Comparison of ENCODE assay signal across 8 cellular contexts in the genomic region with DNA sequence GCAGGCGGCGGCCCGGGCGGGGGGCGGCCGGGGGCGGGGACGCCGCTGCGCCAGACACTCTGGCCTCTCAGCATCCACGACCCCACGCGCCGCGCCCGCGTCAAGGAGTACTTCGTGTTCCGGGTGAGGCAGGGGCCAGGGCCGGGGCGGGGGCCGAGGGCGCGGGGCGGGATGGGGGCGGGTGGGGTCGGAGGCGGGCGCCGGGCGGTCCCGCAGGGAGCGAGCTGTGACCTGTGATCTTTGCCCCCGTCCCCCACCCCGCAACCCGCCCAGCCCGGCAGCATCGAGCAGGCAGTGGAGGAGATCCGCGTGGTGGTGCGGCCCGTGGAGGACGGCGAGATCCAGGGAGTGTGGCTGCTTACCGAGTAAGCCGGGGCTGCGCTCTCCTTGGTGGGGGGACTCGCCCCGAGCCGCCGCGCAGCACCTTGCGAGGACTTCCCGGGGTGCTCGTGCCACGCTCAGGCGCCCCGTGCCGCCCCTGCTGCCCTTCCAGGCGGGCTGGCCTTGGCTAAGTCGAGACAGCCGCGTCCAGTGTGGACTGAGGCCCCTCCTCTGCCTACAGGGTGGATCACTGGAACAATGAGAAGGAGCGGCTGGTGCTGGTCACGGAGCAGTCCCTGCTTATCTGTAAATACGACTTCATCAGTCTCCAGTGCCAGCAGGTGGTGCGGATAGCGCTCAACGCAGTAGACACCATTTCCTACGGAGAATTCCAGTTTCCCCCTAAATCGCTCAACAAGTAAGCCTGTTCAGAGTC. TPM values are rescaled to one million over a fixed set of nuclear protein-coding genes. Genes with fewer than 3 reads are reported as not detected.
DNase-seq lines count a peak whose midpoint lies in the region; ATAC-seq and TF ChIP-seq lines count a peak whose summit lies in the region.

No MANE protein-coding gene starts in this region.

- H3K9ac ChIP-seq in mammary epithelial cell (ENCODE audit: insufficient read depth, low read length), result no peak overlapping the region

- H2AFZ ChIP-seq in mammary epithelial cell (ENCODE audit: low read depth, low read length), result peak overlapping the region; percentile 58

- H3K79me2 ChIP-seq in mammary epithelial cell (ENCODE audit: insufficient read depth, low read length), result peaks cover 6% of the 10 kb centered on the region

- dilution Hi-C loops in mammary epithelial cell (cut with HindIII; ENCODE audit: low sequenced_read_pairs), result loop anchor here (5.0 kb wide), 2 partner anchors 117 to 147 kb away; a partner anchor contains a TSS

- H3K27me3 ChIP-seq in mammary epithelial cell (ENCODE audit: insufficient read depth, low read length) (no peaks in the 10 kb centered on the region), layer of hippocampus (ENCODE audit: control insufficient read depth, insufficient read depth, low read length) (no peaks in the 10 kb centered on the region)

- ATAC-seq in activated CD4-positive, CD25-positive, alpha-beta regulatory T cell treated with anti-CD3 and anti-CD28 coated beads, Interleukin-2, amount 50 U/mL, for 24 hours, result peak; percentile 12 to 21
- peak; percentile 17 for ATAC-seq in HG03064 (IDR thresholded peaks at IDR 0.05; ENCODE audit: low read depth, unreplicated experiment)
- no peak for ATAC-seq in stimulated activated naive CD8-positive, alpha-beta T cell treated with anti-CD3 and anti-CD28 coated beads, Interleukin-15, Interleukin-2, amounts not matched to agents 100 U/mL and 50 U/mL, for 24 hours

- peak overlapping the region; percentile 59 to 85 (median 71) for H3K4me3 ChIP-seq in mammary epithelial cell (replicated peaks in 1 of 3; ENCODE audit: insufficient read depth in 1 of 3, low read depth in 2 of 3, low read length in 3 of 3)

- CTCF ChIA-PET in mammary epithelial cell (lab: Charles Lee; ENCODE audit: low non-redundant PET), result no interaction called here

- no TSS peak for BruUV-seq in mammary epithelial cell (replicated peaks; lab: Mats Ljungman, UMichigan)

- H3K4me1 ChIP-seq in mammary epithelial cell (ENCODE audit: insufficient read depth, low read length), result peaks cover 18% of the 10 kb centered on the region

- no peak for DNase-seq in activated CD4-positive, CD25-positive, alpha-beta regulatory T cell treated with anti-CD3 and anti-CD28 coated beads, Interleukin-2, amount 50 U/mL, for 72 hours
- DNase-seq in RPMI7951 (ENCODE audit: low read depth) (peak; percentile 43), mammary epithelial cell (peak; percentile 46), HK-2 (ENCODE audit: unreplicated experiment) (no peak)
- peak; percentile 26 for DNase-seq in stimulated activated naive CD8-positive, alpha-beta T cell treated with anti-CD3 and anti-CD28 coated beads, Interleukin-15, Interleukin-2, amounts not matched to agents 100 U/mL and 50 U/mL, for 24 hours

- H3K36me3 ChIP-seq in mammary epithelial cell (ENCODE audit: insufficient read depth, low read length), result peaks cover 4% of the 10 kb centered on the region

- in situ Hi-C loops in mammary epithelial cell (cut with MboI; ENCODE audit: low sequenced_read_pairs in 2 of 2), result loop anchor here in 1 of 2 donors (10.0 kb wide), 3 partner anchors 89 to 171 kb away; a partner anchor contains a TSS

- no peaks in the 10 kb centered on the region for H4K20me1 ChIP-seq in mammary epithelial cell (ENCODE audit: insufficient read depth, low read length)

- H3K27ac ChIP-seq in mammary epithelial cell (ENCODE audit: insufficient read depth, low read depth, low read length) (no peak overlapping the region), layer of hippocampus (ENCODE audit: low read depth, low read length) (peak overlapping the region; percentile 38)

- 13% methylated on average over 12 of the region's 71 CpGs for WGBS in mammary epithelial cell (ENCODE audit: low coverage, missing lambda C conversion rate)

- H3K4me2 ChIP-seq in mammary epithelial cell (ENCODE audit: insufficient read depth, low read depth, low read length), result peak overlapping the region; percentile 98

- no peaks in the 10 kb centered on the region for H3K9me3 ChIP-seq in mammary epithelial cell (replicated peaks; ENCODE audit: insufficient read depth, low read length)

- peak in 1 of 2 donors; percentile 7 for TF ChIP-seq CTCF in mammary epithelial cell (conservative IDR thresholded peaks at IDR 0.05 in 1 of 2, IDR thresholded peaks at IDR 0.05 in 1 of 2; ENCODE audit: extremely low read depth in 1 of 2, insufficient read depth in 1 of 2, low read depth in 1 of 2, low read length in 2 of 2)

- intact Hi-C loops in mammary epithelial cell (cut with micrococcal nuclease), result loop anchor here (1.0 kb wide), 1 partner anchor 99 kb away; no protein-coding TSS in a partner anchor

RNA-seq across cellular contexts. Expression of a gene that starts 0.5 kb away (rescaled TPM):
- total RNA-seq in RPMI7951 (2014; rRNA removed; shearing (Covaris generic)), result 9.6 and 10.7 TPM in 2 replicates
- 10 to 100 TPM; 44.2 to 48.6 TPM for total RNA-seq in mammary epithelial cell
- 57.0 TPM for polyA plus RNA-seq in mammary epithelial cell
- 57.2 TPM for polyA minus RNA-seq in mammary epithelial cell

RNA-seq across cellular contexts. Expression of a gene that starts 14.0 kb away (rescaled TPM):
- 4.7 and 6.3 TPM in 2 replicates for total RNA-seq in RPMI7951 (2014; rRNA removed; shearing (Covaris generic))
- 10 to 100 TPM in 1 of 2 donors, under 1 TPM in 1; 0.82 to 29.2 TPM for total RNA-seq in mammary epithelial cell
- polyA plus RNA-seq in mammary epithelial cell, result 0.71 TPM
- not detected for polyA minus RNA-seq in mammary epithelial cell

RNA-seq across cellular contexts. Expression of a gene that starts 24.6 kb away (rescaled TPM):
- total RNA-seq in RPMI7951 (2014; rRNA removed; shearing (Covaris generic)), result 17.6 and 21.1 TPM in 2 replicates
- total RNA-seq in mammary epithelial cell, result 10 to 100 TPM in 1 of 2 donors, 1 to 10 TPM in 1; 8.3 to 26.6 TPM
- 22.0 TPM for polyA plus RNA-seq in mammary epithelial cell
- polyA minus RNA-seq in mammary epithelial cell, result 23.6 TPM

RNA-seq across cellular contexts. Expression of a gene that starts 27.0 kb away (rescaled TPM):
- not detected in 2 replicates for total RNA-seq in RPMI7951 (2014; rRNA removed; shearing (Covaris generic))
- 1 to 10 TPM; 2.5 to 6.9 TPM for total RNA-seq in mammary epithelial cell
- polyA plus RNA-seq in mammary epithelial cell, result 2.5 TPM
- 2.6 TPM for polyA minus RNA-seq in mammary epithelial cell

Comparison
In these comparisons a context has a peak if more than half of its experiments do, and no peak if none do; other contexts are left out.
1. DNase-seq: peak in RPMI7951 (single experiment), mammary epithelial cell (single experiment) and stimulated activated naive CD8-positive, alpha-beta T cell treated with anti-CD3 and anti-CD28 coated beads, Interleukin-15, Interleukin-2, amounts not matched to agents 100 U/mL and 50 U/mL, for 24 hours (single experiment); none in activated CD4-positive, CD25-positive, alpha-beta regulatory T cell treated with anti-CD3 and anti-CD28 coated beads, Interleukin-2, amount 50 U/mL, for 72 hours (single experiment) and HK-2 (single experiment).